1 cellular context compared by ENCODE assay signal in the genomic region with DNA sequence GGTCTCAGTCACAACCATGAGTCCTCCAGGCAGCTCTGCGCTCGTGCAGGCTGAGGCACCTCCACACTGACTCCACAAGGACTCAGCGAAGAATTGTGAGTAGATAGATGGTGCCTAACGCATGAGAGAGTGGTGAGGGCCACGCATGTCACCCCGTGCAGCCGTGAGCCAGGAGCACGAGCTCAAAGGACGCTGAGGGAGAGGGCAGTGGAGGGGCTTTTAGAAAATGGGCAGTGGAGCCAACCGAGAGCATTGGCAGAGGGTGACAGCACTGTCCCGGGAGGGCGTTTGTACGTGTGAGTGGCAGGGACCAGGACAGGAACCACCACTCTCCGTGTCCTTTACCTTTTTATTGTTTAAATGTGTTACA.
TF ChIP-seq lines count a peak whose summit lies in the region.

No MANE protein-coding gene starts in this region.

TF ChIP-seq in H1, 55 proteins besides CTCF, POLR2A, EP300 and RAD21:
- TF ChIP-seq KDM4A (IDR thresholded peaks at IDR 0.05; ENCODE audit: low read depth, low read length, severe bottlenecking), result no peak
- no peak for TF ChIP-seq EGR1 (IDR thresholded peaks at IDR 0.05; ENCODE audit: borderline replicate concordance, low read depth, low read length)
- no peak for TF ChIP-seq NRF1 (IDR thresholded peaks at IDR 0.05; ENCODE audit: low read depth, low read length)
- TF ChIP-seq YY1 (IDR thresholded peaks at IDR 0.05; ENCODE audit: low read depth, low read length), result no peak
- no peak for TF ChIP-seq SIN3A (conservative IDR thresholded peaks at IDR 0.05 in 1 of 2, IDR thresholded peaks at IDR 0.05 in 1 of 2; ENCODE audit: low read depth in 1 of 2, low read length in 2 of 2)
- no peak for TF ChIP-seq GTF2F1 (IDR thresholded peaks at IDR 0.05; ENCODE audit: borderline replicate concordance, low read depth, low read length)
- no peak for TF ChIP-seq CREB1 (IDR thresholded peaks at IDR 0.05)
- no peak for TF ChIP-seq PHF8 (conservative IDR thresholded peaks at IDR 0.05; ENCODE audit: low read depth, low read length)
